Comparison of ENCODE assay signal across 30 cellular contexts in genomic region chr7:119283353-119283752, GRCh38.
"Had no signal": no experiment of that assay in that cellular context is flagged by ENCODE, and none has a peak within 500 bp of the region (broad histone marks: within the 10 kb centered on the region; RNA-seq: fewer than 3 reads in every experiment).

No MANE protein-coding gene starts in this region.

- ATAC-seq: activated CD4-positive, CD25-positive, alpha-beta regulatory T cell treated with anti-CD3 and anti-CD28 coated beads, Interleukin-2, amount 50 U/mL, for 24 hours; activated CD8-positive, alpha-beta T cell treated with anti-CD3 and anti-CD28 coated beads for 36 hours; activated naive CD4-positive, alpha-beta T cell treated with anti-CD3 and anti-CD28 coated beads, Interleukin-2, amount 50 U/mL, for 72 hours; T-helper 17 cell had no signal

- H3K27ac ChIP-seq: ascending aorta, breast epithelium, cardiac muscle cell, colonic mucosa, epithelial cell of prostate, esophagus squamous epithelium, WERI-Rb-1 had no signal

- H3K27ac Mint-ChIP-seq: activated B cell treated with CpG ODN at 0.5 μM for 24 hours; activated CD8-positive, alpha-beta T cell treated with anti-CD3 and anti-CD28 coated beads for 36 hours; activated naive CD4-positive, alpha-beta T cell treated with anti-CD3 and anti-CD28 coated beads, Interleukin-2, amount 10 ng/mL, durations not matched to agents 7 days and 5 days; activated naive CD4-positive, alpha-beta T cell treated with anti-CD3 and anti-CD28 coated beads, Interleukin-2, amount 50 U/mL, for 72 hours; activated naive CD8-positive, alpha-beta T cell treated with anti-CD3 and anti-CD28 coated beads, Interleukin-2, amount 10 ng/mL, durations not matched to agents 7 days and 5 days; activated T-helper 1 cell treated with anti-CD3 and anti-CD28 coated beads, Interleukin-12 subunit alpha, Interleukin-12 subunit beta, Interleukin-2, Interleukin-4 antibody, amounts not matched to agents 30 ng/mL and 10 ng/mL and 1 ng/mL, durations not matched to agents 14 hours and 24 hours and 36 hours; activated T-helper 2 cell treated with anti-CD3 and anti-CD28 coated beads, Interferon-gamma antibody, Interleukin-2, Interleukin-4, amounts not matched to agents 10 μg/mL and 5 μg/mL and 100 μg/mL, durations not matched to agents 14 hours and 24 hours and 36 hours; brain; T-helper 17 cell; T-helper 2 cell treated with Interferon-gamma antibody and Interleukin-4, amounts not matched to agents 5 μg/mL and 100 μg/mL, for 36 hours had no signal

- H3K4me3 Mint-ChIP-seq: activated B cell treated with CpG ODN at 0.5 μM for 24 hours; activated CD8-positive, alpha-beta T cell treated with anti-CD3 and anti-CD28 coated beads for 36 hours; activated naive CD4-positive, alpha-beta T cell treated with anti-CD3 and anti-CD28 coated beads, Interleukin-2, amount 10 ng/mL, durations not matched to agents 7 days and 5 days; activated naive CD8-positive, alpha-beta T cell treated with anti-CD3 and anti-CD28 coated beads, Interleukin-2, amount 10 ng/mL, durations not matched to agents 7 days and 5 days; activated T-helper 1 cell treated with anti-CD3 and anti-CD28 coated beads, Interleukin-12 subunit alpha, Interleukin-12 subunit beta, Interleukin-2, Interleukin-4 antibody, amounts not matched to agents 30 ng/mL and 10 ng/mL and 1 ng/mL, durations not matched to agents 14 hours and 24 hours and 36 hours; brain; T-helper 17 cell; T-helper 2 cell treated with Interferon-gamma antibody and Interleukin-4, amounts not matched to agents 5 μg/mL and 100 μg/mL, for 36 hours had no signal

- H3K27me3 ChIP-seq: ascending aorta, breast epithelium, cardiac muscle cell, colonic mucosa, esophagus squamous epithelium had no signal

- H3K4me1 Mint-ChIP-seq: activated B cell treated with CpG ODN at 0.5 μM for 24 hours; activated naive CD4-positive, alpha-beta T cell treated with anti-CD3 and anti-CD28 coated beads, Interleukin-2, amount 10 ng/mL, durations not matched to agents 7 days and 5 days; activated naive CD8-positive, alpha-beta T cell treated with anti-CD3 and anti-CD28 coated beads, Interleukin-2, amount 10 ng/mL, durations not matched to agents 7 days and 5 days; brain; T-helper 17 cell had no signal

- H3K9me3 Mint-ChIP-seq: activated B cell treated with CpG ODN at 0.5 μM for 24 hours; activated CD8-positive, alpha-beta T cell treated with anti-CD3 and anti-CD28 coated beads for 36 hours; activated naive CD8-positive, alpha-beta T cell treated with anti-CD3 and anti-CD28 coated beads, Interleukin-2, amount 10 ng/mL, durations not matched to agents 7 days and 5 days; activated T-helper 1 cell treated with anti-CD3 and anti-CD28 coated beads, Interleukin-12 subunit alpha, Interleukin-12 subunit beta, Interleukin-2, Interleukin-4 antibody, amounts not matched to agents 30 ng/mL and 10 ng/mL and 1 ng/mL, durations not matched to agents 14 hours and 24 hours and 36 hours; activated T-helper 2 cell treated with anti-CD3 and anti-CD28 coated beads, Interferon-gamma antibody, Interleukin-2, Interleukin-4, amounts not matched to agents 10 μg/mL and 5 μg/mL and 100 μg/mL, durations not matched to agents 14 hours and 24 hours and 36 hours had no signal

- H3K36me3 ChIP-seq: ascending aorta, breast epithelium, cardiac muscle cell, colonic mucosa, esophagus squamous epithelium, WERI-Rb-1 had no signal

- H3K4me3 ChIP-seq: ascending aorta, breast epithelium, cardiac muscle cell, colonic mucosa, esophagus squamous epithelium had no signal

- H3K27me3 Mint-ChIP-seq: activated B cell treated with CpG ODN at 0.5 μM for 24 hours; activated CD8-positive, alpha-beta T cell treated with anti-CD3 and anti-CD28 coated beads for 36 hours; activated naive CD4-positive, alpha-beta T cell treated with anti-CD3 and anti-CD28 coated beads, Interleukin-2, amount 10 ng/mL, durations not matched to agents 7 days and 5 days; activated naive CD8-positive, alpha-beta T cell treated with anti-CD3 and anti-CD28 coated beads, Interleukin-2, amount 10 ng/mL, durations not matched to agents 7 days and 5 days; brain; T-helper 17 cell had no signal

- DNase-seq: activated B cell treated with CpG ODN at 0.5 μM for 24 hours; activated CD4-positive, alpha-beta T cell treated with anti-CD3 and anti-CD28 coated beads for 48 hours; activated CD4-positive, alpha-beta T cell treated with anti-CD3 and anti-CD28 coated beads, Interleukin-2, amount 50 U/mL, for 1 hour; activated CD4-positive, alpha-beta T cell treated with anti-CD3 and anti-CD28 coated beads, Interleukin-2, amount 50 U/mL, for 48 hours; activated CD8-positive, alpha-beta memory T cell treated with anti-CD3 and anti-CD28 coated beads for 24 hours; activated CD8-positive, alpha-beta T cell treated with anti-CD3 and anti-CD28 coated beads for 36 hours; activated gamma-delta T cell; activated naive CD4-positive, alpha-beta T cell; activated naive CD4-positive, alpha-beta T cell treated with anti-CD3 and anti-CD28 coated beads, Interleukin-2, amount 10 ng/mL, durations not matched to agents 7 days and 5 days; activated naive CD8-positive, alpha-beta T cell treated with anti-CD3 and anti-CD28 coated beads, Interleukin-2, amount 10 ng/mL, durations not matched to agents 7 days and 5 days; activated T-cell treated with anti-CD3 and anti-CD28 coated beads, Interleukin-2, amount 50 U/mL, for 48 hours; central memory CD4-positive, alpha-beta T cell; cerebellar nuclear complex; colonic mucosa; effector CD8-positive, alpha-beta T cell; esophagus squamous epithelium; head of caudate nucleus; T-helper 17 cell; T1000; WERI-Rb-1 had no signal

- H3K36me3 Mint-ChIP-seq: activated naive CD4-positive, alpha-beta T cell treated with anti-CD3 and anti-CD28 coated beads, Interleukin-2, amount 10 ng/mL, durations not matched to agents 7 days and 5 days; activated naive CD4-positive, alpha-beta T cell treated with anti-CD3 and anti-CD28 coated beads, Interleukin-2, amount 50 U/mL, for 72 hours; activated naive CD8-positive, alpha-beta T cell treated with anti-CD3 and anti-CD28 coated beads, Interleukin-2, amount 10 ng/mL, durations not matched to agents 7 days and 5 days; brain had no signal

- H3K9me3 ChIP-seq: ascending aorta, breast epithelium, colonic mucosa, esophagus squamous epithelium had no signal

- H3K4me1 ChIP-seq: ascending aorta, breast epithelium, colonic mucosa, esophagus squamous epithelium had no signal
